8 cellular contexts compared by ENCODE assay signal in the genomic region with DNA sequence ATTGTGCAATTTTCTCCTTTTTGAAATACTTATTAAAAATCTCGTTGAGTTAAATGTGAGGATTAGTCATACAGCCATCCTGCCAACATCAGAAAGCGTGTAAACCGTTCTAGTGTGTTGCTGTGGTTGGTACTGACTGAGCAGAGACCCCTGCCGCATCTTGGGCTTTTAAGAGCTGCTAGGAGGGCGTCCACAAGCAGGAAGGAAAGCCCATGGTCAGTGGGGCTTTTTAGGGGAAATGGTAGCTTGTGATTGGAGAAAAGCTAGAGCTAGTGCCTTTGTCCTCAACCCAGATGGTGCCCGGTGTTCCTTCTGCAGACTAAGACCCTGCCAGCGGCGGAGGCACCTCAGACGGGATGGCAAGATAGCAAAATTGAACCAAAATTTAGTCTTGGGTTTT. TPM values are rescaled to one million over a fixed set of nuclear protein-coding genes. Genes with fewer than 3 reads are reported as not detected.
DNase-seq lines count a peak whose midpoint lies in the region; ATAC-seq and TF ChIP-seq lines count a peak whose summit lies in the region.

No MANE protein-coding gene starts in this region.

- peak overlapping the region in 9 of 10 donors; percentile 94 to 99 (median 97) for H3K27ac ChIP-seq in heart right ventricle
- peak overlapping the region; percentile 87 for H3K27ac ChIP-seq in effector memory CD4-positive, alpha-beta T cell (ENCODE audit: insufficient read depth, low read length, poor library complexity, severe bottlenecking)

- peak in 3 of 8 donors; percentile 7 to 20 (median 9) for ATAC-seq in heart right ventricle
- no peak for ATAC-seq in Right ventricle myocardium inferior
- ATAC-seq in naive thymus-derived CD8-positive, alpha-beta T cell: peak in 1 of 2 donors; percentile 22
- ATAC-seq in HG03095 (IDR thresholded peaks at IDR 0.05; ENCODE audit: unreplicated experiment): no peak

- no peaks in the 10 kb centered on the region for H3K9me3 ChIP-seq in heart right ventricle
- no peaks in the 10 kb centered on the region for H3K9me3 ChIP-seq in effector memory CD4-positive, alpha-beta T cell (ENCODE audit: control insufficient read depth, low read length)

- TF ChIP-seq CTCF in heart right ventricle (IDR thresholded peaks at IDR 0.05): no peak

- DNase-seq in heart right ventricle (no peak), Right ventricle myocardium inferior (ENCODE audit: missing footprints) (no peak), T-helper 9 cell (peak; percentile 4), GOT3 (lab: John Stamatoyannopoulos, UW) (no peak), NCI-H1105 (lab: John Stamatoyannopoulos, UW) (no peak)
- peak in 1 of 3 donors; percentile 6 for DNase-seq in effector memory CD4-positive, alpha-beta T cell
- DNase-seq in naive thymus-derived CD8-positive, alpha-beta T cell: peak in 6 of 10 donors; percentile 8 to 33 (median 18)

- H3K4me3 Mint-ChIP-seq in naive thymus-derived CD8-positive, alpha-beta T cell: peak overlapping the region; percentile 90 to 97 (median 95)

- peaks cover 20 to 61% (median 59%) of the 10 kb centered on the region in 4 donors for H3K4me1 Mint-ChIP-seq in naive thymus-derived CD8-positive, alpha-beta T cell

- H3K4me3 ChIP-seq in heart right ventricle: peak overlapping the region; percentile 69 to 100 (median 96)
- peak overlapping the region; percentile 92 for H3K4me3 ChIP-seq in effector memory CD4-positive, alpha-beta T cell (ENCODE audit: insufficient read depth, low read depth, low read length, poor library complexity, severe bottlenecking)

- H3K27ac Mint-ChIP-seq in naive thymus-derived CD8-positive, alpha-beta T cell: peak overlapping the region; percentile 86 to 98 (median 96)

- H3K27me3 Mint-ChIP-seq in naive thymus-derived CD8-positive, alpha-beta T cell: no peaks in the 10 kb centered on the region

- no peaks in the 10 kb centered on the region for H3K27me3 ChIP-seq in heart right ventricle
- H3K27me3 ChIP-seq in effector memory CD4-positive, alpha-beta T cell (replicated peaks; ENCODE audit: control insufficient read depth, insufficient read depth, low read length, poor library complexity, severe bottlenecking): no peaks in the 10 kb centered on the region

- H3K36me3 ChIP-seq in heart right ventricle: peaks cover 0 to 24% (median 7%) of the 10 kb centered on the region in 9 donors
- peaks cover 1% of the 10 kb centered on the region for H3K36me3 ChIP-seq in effector memory CD4-positive, alpha-beta T cell (ENCODE audit: control insufficient read depth, insufficient read depth, low read length)

- H3K36me3 Mint-ChIP-seq in naive thymus-derived CD8-positive, alpha-beta T cell: peaks cover 0 to 31% (median 5%) of the 10 kb centered on the region in 3 donors

- H3K9me3 Mint-ChIP-seq in naive thymus-derived CD8-positive, alpha-beta T cell: no peaks in the 10 kb centered on the region

- intact Hi-C loops in heart right ventricle (cut with DNase I) (loop anchor here in 2 of 10 donors (2.0 kb wide), 1 partner anchor 31 kb away; no protein-coding TSS in a partner anchor), Right ventricle myocardium inferior (cut with DNase I) (loop anchor here (2.0 to 5.0 kb wide), 2 partner anchors 29 to 253 kb away; a partner anchor contains a TSS)

- 12 to 18% methylated on average over 9 of the region's 9 CpGs for WGBS in heart right ventricle, 2 donors

- peaks cover 3 to 67% (median 48%) of the 10 kb centered on the region in 9 donors for H3K4me1 ChIP-seq in heart right ventricle
- H3K4me1 ChIP-seq in effector memory CD4-positive, alpha-beta T cell (ENCODE audit: control insufficient read depth, insufficient read depth, low read length, poor library complexity, severe bottlenecking): peaks cover 9% of the 10 kb centered on the region

- POLR2A ChIA-PET in naive thymus-derived CD8-positive, alpha-beta T cell (lab: Charles Lee): interaction anchor here (0.8 to 3.6 kb wide), 5 partner anchors 31 to 244 kb away, joined by 3 to 32 read pairs (median 7); a partner anchor contains a TSS

RNA-seq across cellular contexts. Expression of a gene that starts 1.4 kb away (rescaled TPM):
- total RNA-seq in heart right ventricle: 100 to 1,000 TPM; 557 to 897 (median 823) TPM
- polyA plus RNA-seq in heart right ventricle: 100 to 1,000 TPM; 317 to 636 TPM
- 811 TPM for total RNA-seq in Right ventricle myocardium inferior
- total RNA-seq in naive thymus-derived CD8-positive, alpha-beta T cell: 100 to 1,000 TPM; 130 to 137 TPM
- polyA plus RNA-seq in naive thymus-derived CD8-positive, alpha-beta T cell: 100 to 1,000 TPM; 160 to 200 (median 165) TPM

RNA-seq across cellular contexts. Expression of a gene that starts 1.5 kb away (rescaled TPM):
- 10 to 100 TPM in 1 of 10 donors, 1 to 10 TPM in 9; 5.0 to 10.4 (median 7.7) TPM for total RNA-seq in heart right ventricle
- polyA plus RNA-seq in heart right ventricle: 1 to 10 TPM; 3.8 to 4.3 TPM
- total RNA-seq in Right ventricle myocardium inferior: 9.4 TPM
- total RNA-seq in naive thymus-derived CD8-positive, alpha-beta T cell: 10 to 100 TPM in 1 of 2 experiments, 1 to 10 TPM in 1; 8.4 to 10.1 TPM
- 1 to 10 TPM; 3.2 to 4.4 (median 3.5) TPM for polyA plus RNA-seq in naive thymus-derived CD8-positive, alpha-beta T cell

RNA-seq across cellular contexts. Expression of a gene that starts 28.2 kb away (rescaled TPM):
- total RNA-seq in heart right ventricle (10 to 100 TPM; 27.4 to 96.6 (median 58.3) TPM), Right ventricle myocardium inferior (74.9 TPM)
- 10 to 100 TPM in 1 of 2 donors, 1 to 10 TPM in 1; 2.6 to 16.0 TPM for polyA plus RNA-seq in heart right ventricle
- total RNA-seq in naive thymus-derived CD8-positive, alpha-beta T cell: not detected
- under 1 TPM in 2 of 3 donors, not detected in 1; 0.13 to 0.31 TPM for polyA plus RNA-seq in naive thymus-derived CD8-positive, alpha-beta T cell

RNA-seq across cellular contexts. Expression of a gene that starts 52.0 kb away (rescaled TPM):
- total RNA-seq in heart right ventricle (10 to 100 TPM; 27.6 to 42.9 (median 35.6) TPM), Right ventricle myocardium inferior (34.4 TPM)
- 10 to 100 TPM; 51.2 to 85.9 TPM for polyA plus RNA-seq in heart right ventricle
- total RNA-seq in naive thymus-derived CD8-positive, alpha-beta T cell: 10 to 100 TPM; 92.5 to 98.2 TPM
- 100 to 1,000 TPM; 183 to 223 (median 211) TPM for polyA plus RNA-seq in naive thymus-derived CD8-positive, alpha-beta T cell

Comparison
In these comparisons a context has a peak if more than half of its experiments do, and no peak if none do; other contexts are left out.
1. DNase-seq: peak in T-helper 9 cell (single experiment) and naive thymus-derived CD8-positive, alpha-beta T cell (6 of 10); none in heart right ventricle (0 of 2), Right ventricle myocardium inferior (single experiment), GOT3 (single experiment) and NCI-H1105 (single experiment).
2. RNA of a gene that starts 28.2 kb away (total RNA-seq): 74.9 TPM in Right ventricle myocardium inferior (single experiment) and 27.4 to 96.6 TPM in heart right ventricle; not detected in naive thymus-derived CD8-positive, alpha-beta T cell; every median in the first group is over 10 times any median in the second.